ENCODE assay signal across 8 cellular contexts in genomic region chr2:111118455-111119003, GRCh38. TPM values are rescaled to one million over a fixed set of nuclear protein-coding genes. Genes with fewer than 3 reads are reported as not detected.
DNase-seq lines count a peak whose midpoint lies in the region; ATAC-seq and TF ChIP-seq lines count a peak whose summit lies in the region.

No MANE protein-coding gene starts in this region.

- peaks cover 26% of the 10 kb centered on the region for H3K79me2 ChIP-seq in OCI-LY1 (ENCODE audit: insufficient read depth, low read length)

- CTCF ChIA-PET in AG04450 (lab: Charles Lee), result no interaction called here

- intact Hi-C loops in natural killer cell (cut with micrococcal nuclease), result loop anchor here (5.0 to 10.0 kb wide), 3 partner anchors 124 to 584 kb away; no protein-coding TSS in a partner anchor

- no peaks in the 10 kb centered on the region for H3K9me2 ChIP-seq in OCI-LY1 (ENCODE audit: low read depth, low read length)

- H3K27me3 ChIP-seq in AG04450 (ENCODE audit: control insufficient read depth, insufficient read depth, low read length) (peaks cover 28% of the 10 kb centered on the region), OCI-LY1 (ENCODE audit: insufficient read depth, low read length) (no peaks in the 10 kb centered on the region)

- peaks cover 8% of the 10 kb centered on the region; the same call in 1 of the 2 replicates for H3F3A ChIP-seq in OCI-LY1 (ENCODE audit: insufficient read depth, low read length)

- H3K36me3 Mint-ChIP-seq in effector memory CD8-positive, alpha-beta T cell (ENCODE audit: insufficient read depth), result peaks cover 37% of the 10 kb centered on the region
- no peaks in the 10 kb centered on the region for H3K36me3 Mint-ChIP-seq in natural killer cell

- POLR2A ChIA-PET in AG04450 (lab: Yijun Ruan, JAX), result no interaction called here

- DNase-seq in AG04450 (ENCODE audit: low read depth, low spot score) (no peak), natural killer cell (peak; percentile 19), medulla oblongata (ENCODE audit: extremely low spot score) (no peak), T-helper 9 cell (no peak), HuH-7.5 (ENCODE audit: low spot score) (no peak)
- peak in 2 of 3 experiments; percentile 8 for DNase-seq in effector memory CD8-positive, alpha-beta T cell

- H3K4me3 Mint-ChIP-seq in effector memory CD8-positive, alpha-beta T cell, result peak overlapping the region; percentile 95 to 97
- H3K4me3 Mint-ChIP-seq in natural killer cell, result peak overlapping the region; percentile 95

- peak overlapping the region; percentile 57; the same call in 1 of the 2 replicates for H3K4me3 ChIP-seq in AG04450 (ENCODE audit: low read depth, low read length)
- peak overlapping the region; percentile 89 for H3K4me3 ChIP-seq in OCI-LY1 (ENCODE audit: low read depth, low read length, poor library complexity, severe bottlenecking)

- peaks cover 16% of the 10 kb centered on the region for H3K9me3 ChIP-seq in AG04450 (ENCODE audit: control insufficient read depth, insufficient read depth, low read length)
- H3K9me3 ChIP-seq in OCI-LY1 (ENCODE audit: low read length), result no peaks in the 10 kb centered on the region

- H3K4me2 ChIP-seq in OCI-LY1 (ENCODE audit: low read length), result peak overlapping the region; percentile 88

- peak overlapping the region; percentile 95 for H3K9ac ChIP-seq in OCI-LY1 (ENCODE audit: low read length)

- peaks cover 50% of the 10 kb centered on the region for H3K4me1 ChIP-seq in OCI-LY1 (ENCODE audit: insufficient read depth, low read length, severe bottlenecking)

- no peak for ATAC-seq in effector memory CD8-positive, alpha-beta T cell (replicated peaks)
- ATAC-seq in natural killer cell (no peak), HG03097 (IDR thresholded peaks at IDR 0.05; ENCODE audit: low FRiP score, unreplicated experiment) (no peak)

- H3K27ac ChIP-seq in AG04450 (ENCODE audit: low read depth, low read length) (peak overlapping the region; percentile 31), OCI-LY1 (ENCODE audit: low read depth, low read length, poor library complexity, severe bottlenecking) (peak overlapping the region; percentile 89)

- peaks cover 43% of the 10 kb centered on the region in 2 donors for H3K4me1 Mint-ChIP-seq in effector memory CD8-positive, alpha-beta T cell (ENCODE audit: low read depth in 2 of 2)
- peaks cover 47 to 56% of the 10 kb centered on the region in 2 donors for H3K4me1 Mint-ChIP-seq in natural killer cell

- H2AFZ ChIP-seq in OCI-LY1 (ENCODE audit: low read length), result no peak overlapping the region

- no peaks in the 10 kb centered on the region for H4K20me1 ChIP-seq in OCI-LY1 (ENCODE audit: insufficient read depth, low read length)

- H3K27ac Mint-ChIP-seq in effector memory CD8-positive, alpha-beta T cell, result peak overlapping the region; percentile 24 to 68
- H3K27ac Mint-ChIP-seq in natural killer cell, result peak overlapping the region; percentile 31 to 56

- peaks cover 25% of the 10 kb centered on the region for H3K36me3 ChIP-seq in OCI-LY1 (ENCODE audit: insufficient read depth, low read length)

- H3K27me3 Mint-ChIP-seq in effector memory CD8-positive, alpha-beta T cell, result peaks cover 49 to 53% of the 10 kb centered on the region in 2 donors
- H3K27me3 Mint-ChIP-seq in natural killer cell (ENCODE audit: low read depth in 2 of 2), result peaks cover 43 to 54% of the 10 kb centered on the region in 2 donors

- H3K9me3 Mint-ChIP-seq in effector memory CD8-positive, alpha-beta T cell, result no peaks in the 10 kb centered on the region
- H3K9me3 Mint-ChIP-seq in natural killer cell, result no peaks in the 10 kb centered on the region

- TF ChIP-seq CTCF in AG04450 (IDR thresholded peaks at IDR 0.05; ENCODE audit: low read depth, low read length), result no peak
- TF ChIP-seq CTCF in OCI-LY1 (IDR thresholded peaks at IDR 0.05; ENCODE audit: low read length), result no peak
- TF ChIP-seq CTCF in natural killer cell (IDR thresholded peaks at IDR 0.05), result no peak

RNA-seq across cellular contexts. Expression of gene BCL2L11, which starts 2.2 kb away (rescaled TPM):
- polyA plus RNA-seq in AG04450 (2011; rRNA removed), result 3.4 and 4.2 TPM in 2 replicates
- 4.8 and 7.0 TPM in 2 replicates for polyA minus RNA-seq in AG04450 (2011; rRNA and poly(A)+ RNA removed)
- 10 to 100 TPM; 27.4 to 56.9 (median 39.9) TPM for total RNA-seq in natural killer cell

Comparison
In these comparisons a context has a peak if more than half of its experiments do, and no peak if none do; other contexts are left out.
1. DNase-seq: peak in effector memory CD8-positive, alpha-beta T cell (2 of 3) and natural killer cell (single experiment); none in AG04450 (single experiment), medulla oblongata (single experiment), T-helper 9 cell (single experiment) and HuH-7.5 (single experiment).